Comparison of ENCODE assay signal across 10 cellular contexts in genomic region chr14:77455966-77456640, GRCh38. TPM values are rescaled to one million over a fixed set of nuclear protein-coding genes. Genes with fewer than 3 reads are reported as not detected.
A peak's percentile ranks its signal among the peaks of the same experiment; 100 is the strongest.
DNase-seq lines count a peak whose midpoint lies in the region; ATAC-seq, FAIRE-seq and TF ChIP-seq lines count a peak whose summit lies in the region.
"Had no signal": no experiment of that assay in that cellular context is flagged by ENCODE, and none has a peak within 500 bp of the region (broad histone marks: within the 10 kb centered on the region; RNA-seq: fewer than 3 reads in every experiment).

No MANE protein-coding gene starts in this region.

- POLR2A ChIA-PET in activated CD4-positive, alpha-beta memory T cell treated with anti-CD3 and anti-CD28 coated beads, Interleukin-2, amount 10 ng/mL, durations not matched to agents 7 days and 5 days (lab: Charles Lee) = interaction anchor here (1.3 to 3.9 kb wide), 3 partner anchors 80 to 304 kb away, joined by 3 to 26 read pairs (median 19); partner anchors contain the start of genes GSTZ1, POMT2, SAMD15 and TMED8

- no peaks in the 10 kb centered on the region for H3K27me3 Mint-ChIP-seq in activated naive CD4-positive, alpha-beta T cell treated with anti-CD3 and anti-CD28 coated beads for 36 hours (ENCODE audit: low read depth)
- H3K27me3 Mint-ChIP-seq in activated CD4-positive, alpha-beta memory T cell treated with anti-CD3 and anti-CD28 coated beads, Interleukin-2, amount 10 ng/mL, durations not matched to agents 7 days and 5 days = no peaks in the 10 kb centered on the region

- no peaks in the 10 kb centered on the region for H3K9me3 Mint-ChIP-seq in activated naive CD4-positive, alpha-beta T cell treated with anti-CD3 and anti-CD28 coated beads for 36 hours
- H3K9me3 Mint-ChIP-seq in activated CD4-positive, alpha-beta memory T cell treated with anti-CD3 and anti-CD28 coated beads, Interleukin-2, amount 10 ng/mL, durations not matched to agents 7 days and 5 days = no peaks in the 10 kb centered on the region

- no peak for TF ChIP-seq POLR2A in GM12891 (IDR thresholded peaks at IDR 0.05; ENCODE audit: low read depth, low read length)

- CTCF ChIA-PET in activated naive CD4-positive, alpha-beta T cell treated with anti-CD3 and anti-CD28 coated beads for 36 hours (lab: Charles Lee) = no interaction called here
- CTCF ChIA-PET in activated CD4-positive, alpha-beta memory T cell treated with anti-CD3 and anti-CD28 coated beads, Interleukin-2, amount 10 ng/mL, durations not matched to agents 7 days and 5 days (lab: Charles Lee) = no interaction called here

- H3K4me3 Mint-ChIP-seq in activated naive CD4-positive, alpha-beta T cell treated with anti-CD3 and anti-CD28 coated beads for 36 hours = peak overlapping the region; percentile 100
- peak overlapping the region; percentile 100 for H3K4me3 Mint-ChIP-seq in activated CD4-positive, alpha-beta memory T cell treated with anti-CD3 and anti-CD28 coated beads, Interleukin-2, amount 10 ng/mL, durations not matched to agents 7 days and 5 days

- no peak overlapping the region for H3K9ac ChIP-seq in iPS-15b (ENCODE audit: low read depth, low read length)
- peak overlapping the region; percentile 95 to 98 for H3K9ac ChIP-seq in stomach smooth muscle (ENCODE audit: low read length in 2 of 2)

- peaks cover 23% of the 10 kb centered on the region for H3K4me1 Mint-ChIP-seq in activated naive CD4-positive, alpha-beta T cell treated with anti-CD3 and anti-CD28 coated beads for 36 hours (ENCODE audit: low read depth)
- peaks cover 29% of the 10 kb centered on the region for H3K4me1 Mint-ChIP-seq in activated CD4-positive, alpha-beta memory T cell treated with anti-CD3 and anti-CD28 coated beads, Interleukin-2, amount 10 ng/mL, durations not matched to agents 7 days and 5 days

- H3K36me3 Mint-ChIP-seq in activated naive CD4-positive, alpha-beta T cell treated with anti-CD3 and anti-CD28 coated beads for 36 hours (ENCODE audit: low read depth) = peaks cover 21% of the 10 kb centered on the region
- H3K36me3 Mint-ChIP-seq in activated CD4-positive, alpha-beta memory T cell treated with anti-CD3 and anti-CD28 coated beads, Interleukin-2, amount 10 ng/mL, durations not matched to agents 7 days and 5 days (ENCODE audit: low read depth) = peaks cover 33% of the 10 kb centered on the region

- no peak for DNase-seq in activated naive CD4-positive, alpha-beta T cell treated with anti-CD3 and anti-CD28 coated beads for 36 hours
- no peak for DNase-seq in activated naive CD4-positive, alpha-beta T cell treated with Interleukin-2 at 50 U/mL for 16 hours
- no peak for DNase-seq in activated CD4-positive, alpha-beta memory T cell treated with anti-CD3 and anti-CD28 coated beads, Interleukin-2, amount 10 ng/mL, durations not matched to agents 7 days and 5 days
- DNase-seq in GM12891 (ENCODE audit: insufficient read length, low spot score) = no peak
- DNase-seq in stimulated activated CD4-positive, alpha-beta T cell treated with anti-CD3 and anti-CD28 coated beads, Interleukin-4, amount 100 ng/mL, for 4 hours = no peak
- DNase-seq: foreskin melanocyte, substantia nigra had no signal

- no peak overlapping the region for H3K27ac ChIP-seq in stomach smooth muscle (ENCODE audit: low read length)

- no peak for ATAC-seq in HG02588 (IDR thresholded peaks at IDR 0.05; ENCODE audit: unreplicated experiment)

- intact Hi-C loops in activated naive CD4-positive, alpha-beta T cell treated with anti-CD3 and anti-CD28 coated beads for 36 hours (cut with micrococcal nuclease) = loop anchor here (5.0 kb wide), 1 partner anchor 414 kb away; no protein-coding TSS in a partner anchor

- H3K27ac Mint-ChIP-seq in activated naive CD4-positive, alpha-beta T cell treated with anti-CD3 and anti-CD28 coated beads for 36 hours = no peak overlapping the region
- peak overlapping the region; percentile 99 for H3K27ac Mint-ChIP-seq in activated CD4-positive, alpha-beta memory T cell treated with anti-CD3 and anti-CD28 coated beads, Interleukin-2, amount 10 ng/mL, durations not matched to agents 7 days and 5 days

- H3K4me3 ChIP-seq in iPS-15b (ENCODE audit: low read depth, low read length) (peak overlapping the region; percentile 100), stomach smooth muscle (ENCODE audit: low read length in 2 of 2) (peak overlapping the region; percentile 89 to 99)

- H3K36me3 ChIP-seq in iPS-15b (ENCODE audit: control insufficient read depth, insufficient read depth, low read length) (peaks cover 10% of the 10 kb centered on the region), stomach smooth muscle (ENCODE audit: control insufficient read depth in 2 of 2, insufficient read depth in 2 of 2, low read length in 2 of 2) (peaks cover 14 to 16% of the 10 kb centered on the region in 2 donors)

- H3K9me3 ChIP-seq in iPS-15b (ENCODE audit: control insufficient read depth, insufficient read depth, low read length) (no peaks in the 10 kb centered on the region), stomach smooth muscle (ENCODE audit: control insufficient read depth in 2 of 2, low read length in 2 of 2) (no peaks in the 10 kb centered on the region)

- no peaks in the 10 kb centered on the region for H3K27me3 ChIP-seq in iPS-15b (ENCODE audit: control insufficient read depth, insufficient read depth, low read length)
- H3K27me3 ChIP-seq in stomach smooth muscle (ENCODE audit: control insufficient read depth in 1 of 2, insufficient read depth in 2 of 2, low read length in 2 of 2) = no peaks in the 10 kb centered on the region

- peaks cover 6% of the 10 kb centered on the region for H3K4me1 ChIP-seq in iPS-15b (ENCODE audit: control insufficient read depth, insufficient read depth, low read length)
- H3K4me1 ChIP-seq in stomach smooth muscle (ENCODE audit: control insufficient read depth, insufficient read depth, low read length) = peaks cover 20% of the 10 kb centered on the region

- no peak for FAIRE-seq in GM12891 (lab: Jason Lieb, UNC)

TF ChIP-seq in GM12891, 5 proteins besides CTCF, POLR2A, EP300 and RAD21:
- TF ChIP-seq TAF1 (IDR thresholded peaks at IDR 0.05; ENCODE audit: low read depth, low read length) (no peak), PAX5 (IDR thresholded peaks at IDR 0.05; ENCODE audit: insufficient read depth, low read length, severe bottlenecking) (no peak), SPI1 (IDR thresholded peaks at IDR 0.05; ENCODE audit: low read depth, low read length) (no peak), POLR2AphosphoS5 (IDR thresholded peaks at IDR 0.05; ENCODE audit: low read depth, low read length) (no peak), POU2F2 (IDR thresholded peaks at IDR 0.05; ENCODE audit: low read depth, low read length) (no peak)
TF ChIP-seq in GM12891: peak in this region for 0.

RNA-seq across cellular contexts. Expression of gene VIPAS39, which starts 1.3 kb away (rescaled TPM):
- 10 to 100 TPM; 12.3 to 13.3 TPM for total RNA-seq in activated naive CD4-positive, alpha-beta T cell treated with anti-CD3 and anti-CD28 coated beads for 36 hours
- 10 to 100 TPM; 20.3 to 20.6 TPM for total RNA-seq in activated CD4-positive, alpha-beta memory T cell treated with anti-CD3 and anti-CD28 coated beads, Interleukin-2, amount 10 ng/mL, durations not matched to agents 7 days and 5 days
- 18.7 TPM for polyA plus RNA-seq in GM12891 (2012; ENCODE audit: low read depth, missing spikeins)

RNA-seq across cellular contexts. Expression of gene AHSA1, which starts 1.8 kb away (rescaled TPM):
- 100 to 1,000 TPM; 230 to 246 TPM for total RNA-seq in activated naive CD4-positive, alpha-beta T cell treated with anti-CD3 and anti-CD28 coated beads for 36 hours
- 100 to 1,000 TPM; 152 to 162 TPM for total RNA-seq in activated CD4-positive, alpha-beta memory T cell treated with anti-CD3 and anti-CD28 coated beads, Interleukin-2, amount 10 ng/mL, durations not matched to agents 7 days and 5 days
- polyA plus RNA-seq in GM12891 (2012; ENCODE audit: low read depth, missing spikeins) = 98.3 TPM

RNA-seq across cellular contexts. Expression of gene NOXRED1, which starts 32.8 kb away (rescaled TPM):
- under 1 TPM; 0.30 to 0.38 TPM for total RNA-seq in activated naive CD4-positive, alpha-beta T cell treated with anti-CD3 and anti-CD28 coated beads for 36 hours
- under 1 TPM; 0.35 to 0.48 TPM for total RNA-seq in activated CD4-positive, alpha-beta memory T cell treated with anti-CD3 and anti-CD28 coated beads, Interleukin-2, amount 10 ng/mL, durations not matched to agents 7 days and 5 days
- 0.10 TPM for polyA plus RNA-seq in GM12891 (2012; ENCODE audit: low read depth, missing spikeins)

RNA-seq across cellular contexts. Expression of gene ISM2, which starts 42.5 kb away (rescaled TPM):
- not detected for total RNA-seq in activated naive CD4-positive, alpha-beta T cell treated with anti-CD3 and anti-CD28 coated beads for 36 hours
- not detected for total RNA-seq in activated CD4-positive, alpha-beta memory T cell treated with anti-CD3 and anti-CD28 coated beads, Interleukin-2, amount 10 ng/mL, durations not matched to agents 7 days and 5 days
- 0.27 TPM for polyA plus RNA-seq in GM12891 (2012; ENCODE audit: low read depth, missing spikeins)
